Comparison of ENCODE assay signal across 8 cellular contexts in the genomic region with DNA sequence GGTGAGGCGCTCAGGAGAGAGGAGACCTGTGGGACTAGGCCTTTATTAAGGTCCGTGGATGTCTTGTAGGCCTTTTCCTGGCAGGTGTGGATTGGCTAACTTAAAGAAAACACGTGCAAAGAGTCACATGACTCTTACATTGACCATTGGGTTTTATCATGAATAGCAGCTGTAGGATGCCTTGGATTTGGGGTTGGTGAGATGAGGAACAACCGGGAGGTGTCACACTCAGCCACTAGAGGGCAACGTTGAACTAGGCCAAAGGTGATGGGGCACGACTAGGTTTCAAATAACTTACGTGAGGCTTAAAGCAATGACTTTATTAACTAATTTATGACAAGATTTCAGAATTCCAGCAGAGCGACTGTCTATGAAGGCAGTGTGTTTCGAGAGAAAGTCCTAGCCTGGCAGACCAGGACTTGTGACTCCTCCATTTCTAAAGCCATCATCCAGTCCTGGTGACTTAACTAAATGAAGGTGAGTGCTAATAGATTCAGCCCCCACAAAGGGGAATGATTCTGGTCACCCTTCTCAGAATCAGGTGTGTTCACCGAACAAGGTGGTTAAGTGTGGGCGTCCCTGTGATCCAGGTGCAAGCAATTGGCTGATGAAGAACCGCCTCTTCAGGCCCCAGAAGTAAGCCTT.
DNase-seq lines count a peak whose midpoint lies in the region; ATAC-seq and TF ChIP-seq lines count a peak whose summit lies in the region.

No MANE protein-coding gene starts in this region.

- no peaks in the 10 kb centered on the region for H3K4me1 Mint-ChIP-seq in osteocyte (ENCODE audit: unreplicated experiment)

- CTCF ChIA-PET in RWPE1 (lab: Yijun Ruan, JAX), result interaction anchor here (0.6 to 0.9 kb wide), 8 partner anchors 11 to 767 kb away, joined by 3 to 6 read pairs (median 3); no protein-coding TSS in a partner anchor

- ATAC-seq in GM19043 (IDR thresholded peaks at IDR 0.05; ENCODE audit: low read depth, unreplicated experiment) (peak; percentile 81), HG03139 (IDR thresholded peaks at IDR 0.05; ENCODE audit: unreplicated experiment) (peak; percentile 71)

- no peak overlapping the region for H3K4me3 Mint-ChIP-seq in osteocyte (ENCODE audit: unreplicated experiment)

- H3K27ac ChIP-seq in RWPE1, result no peak overlapping the region

- H3K9me3 Mint-ChIP-seq in osteocyte (ENCODE audit: unreplicated experiment), result peaks cover 7% of the 10 kb centered on the region

- no peaks in the 10 kb centered on the region for H3K27me3 Mint-ChIP-seq in osteocyte (ENCODE audit: unreplicated experiment)

- TF ChIP-seq CTCF in RWPE1 (conservative IDR thresholded peaks at IDR 0.05; ENCODE audit: low read depth) (peak; percentile 73), osteocyte (IDR thresholded peaks at IDR 0.05) (peak; percentile 30)

- DNase-seq in DMS53 (lab: John Stamatoyannopoulos, UW) (peak; percentile 54), RWPE1 (ENCODE audit: low spot score) (peak; percentile 52), dermis blood vessel endothelial cell (peak; percentile 61), osteocyte (ENCODE audit: extremely low spot score, unreplicated experiment) (peak; percentile 48), hepatic stellate cell (ENCODE audit: low spot score) (no peak)
- DNase-seq in activated effector memory CD4-positive, alpha-beta T cell treated with anti-CD3 and anti-CD28 coated beads, Interleukin-2, amount 50 U/mL, for 16 hours, result no peak

- H3K36me3 Mint-ChIP-seq in osteocyte (ENCODE audit: unreplicated experiment), result no peaks in the 10 kb centered on the region

- POLR2A ChIA-PET in RWPE1 (lab: Yijun Ruan, JAX; ENCODE audit: low non-redundant PET), result no interaction called here

- no peak overlapping the region for H3K27ac Mint-ChIP-seq in osteocyte (ENCODE audit: unreplicated experiment)

Comparison
In these comparisons a context has a peak if more than half of its experiments do, and no peak if none do; other contexts are left out.
1. DNase-seq: peak in DMS53 (single experiment), RWPE1 (single experiment), dermis blood vessel endothelial cell (single experiment) and osteocyte (single experiment); none in activated effector memory CD4-positive, alpha-beta T cell treated with anti-CD3 and anti-CD28 coated beads, Interleukin-2, amount 50 U/mL, for 16 hours (single experiment) and hepatic stellate cell (single experiment).